In the genomic region with DNA sequence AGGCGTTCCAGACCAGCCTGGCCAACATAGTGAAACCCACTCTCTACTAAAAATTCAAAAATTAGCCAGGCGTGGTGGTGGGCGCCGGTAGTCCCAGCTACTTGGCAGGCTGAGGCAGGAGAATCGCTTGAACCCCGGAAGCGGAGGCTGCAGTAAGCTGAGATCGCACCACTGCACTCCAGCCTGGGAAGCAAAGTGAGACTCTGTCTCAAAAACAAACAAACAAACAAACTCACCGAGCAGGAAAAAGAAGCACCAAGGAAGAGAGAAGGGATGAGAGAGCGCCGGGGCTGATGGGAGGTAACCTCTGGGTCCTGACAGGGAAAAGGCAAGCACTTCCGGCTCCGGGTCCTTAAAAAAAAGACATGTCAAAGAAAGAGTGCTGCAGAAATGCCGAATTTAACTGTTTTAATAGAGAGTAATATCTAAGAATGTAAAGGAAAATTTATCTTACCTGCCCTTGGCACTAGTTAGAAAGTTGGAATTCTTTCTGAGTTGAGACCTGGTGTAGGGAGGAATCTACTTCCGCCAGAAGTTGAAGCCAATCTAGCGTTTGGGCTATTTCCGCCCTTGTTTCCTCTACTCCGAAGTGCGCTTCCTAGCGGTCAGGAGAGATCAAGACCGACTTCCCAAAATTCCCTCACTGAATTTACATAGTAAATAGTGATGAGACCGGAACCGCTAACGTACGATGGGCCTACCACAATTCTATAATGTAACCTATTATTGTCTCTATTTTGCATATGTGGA, we compare ENCODE assay signal across 1 cellular context.
A peak's percentile ranks its signal among the peaks of the same experiment; 100 is the strongest.
TF ChIP-seq lines count a peak whose summit lies in the region.

No MANE protein-coding gene starts in this region.

TF ChIP-seq in HepG2, 621 proteins besides CTCF, POLR2A, EP300 and RAD21 (continued from another document and continues in another):
- TF ChIP-seq, protein P1, sequence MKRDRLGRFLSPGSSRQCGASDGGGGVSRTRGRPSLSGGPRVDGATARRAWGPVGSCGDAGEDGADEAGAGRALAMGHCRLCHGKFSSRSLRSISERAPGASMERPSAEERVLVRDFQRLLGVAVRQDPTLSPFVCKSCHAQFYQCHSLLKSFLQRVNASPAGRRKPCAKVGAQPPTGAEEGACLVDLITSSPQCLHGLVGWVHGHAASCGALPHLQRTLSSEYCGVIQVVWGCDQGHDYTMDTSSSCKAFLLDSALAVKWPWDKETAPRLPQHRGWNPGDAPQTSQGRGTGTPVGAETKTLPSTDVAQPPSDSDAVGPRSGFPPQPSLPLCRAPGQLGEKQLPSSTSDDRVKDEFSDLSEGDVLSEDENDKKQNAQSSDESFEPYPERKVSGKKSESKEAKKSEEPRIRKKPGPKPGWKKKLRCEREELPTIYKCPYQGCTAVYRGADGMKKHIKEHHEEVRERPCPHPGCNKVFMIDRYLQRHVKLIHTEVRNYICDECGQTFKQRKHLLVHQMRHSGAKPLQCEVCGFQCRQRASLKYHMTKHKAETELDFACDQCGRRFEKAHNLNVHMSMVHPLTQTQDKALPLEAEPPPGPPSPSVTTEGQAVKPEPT (CRISPR knock-in tag; IDR thresholded peaks at IDR 0.05; ENCODE audit: low read depth): no peak
- TF ChIP-seq HOXA5 (CRISPR knock-in tag; IDR thresholded peaks at IDR 0.05) (no peak; the same call in 1 of the 2 replicates), JUN (CRISPR knock-in tag; IDR thresholded peaks at IDR 0.05) (no peak), GATAD2A (CRISPR knock-in tag; IDR thresholded peaks at IDR 0.05) (no peak), KLF12 (CRISPR knock-in tag; IDR thresholded peaks at IDR 0.05; ENCODE audit: borderline replicate concordance) (peak; percentile 81; the same call in 1 of the 2 replicates), SNRNP70 (IDR thresholded peaks at IDR 0.05; ENCODE audit: low read depth, low read length) (no peak), ISL2 (CRISPR knock-in tag; IDR thresholded peaks at IDR 0.05) (peak; percentile 54; the same call in 1 of the 2 replicates), BRD4 (CRISPR knock-in tag; IDR thresholded peaks at IDR 0.05) (0 out of 2 replicates have a peak, but pooled peaks have one; percentile 45), NAIF1 (CRISPR knock-in tag; IDR thresholded peaks at IDR 0.05; ENCODE audit: borderline replicate concordance) (no peak), WIZ (CRISPR knock-in tag; IDR thresholded peaks at IDR 0.05) (no peak), HOXA3 (CRISPR knock-in tag; IDR thresholded peaks at IDR 0.05) (no peak; the same call in 1 of the 2 replicates), ZNF34 (CRISPR knock-in tag; IDR thresholded peaks at IDR 0.05; ENCODE audit: borderline replicate concordance) (no peak), ESRRA (CRISPR knock-in tag; IDR thresholded peaks at IDR 0.05; ENCODE audit: low read depth) (0 out of 2 replicates have a peak, but pooled peaks have one; percentile 12), ARNT2 (CRISPR knock-in tag; IDR thresholded peaks at IDR 0.05; ENCODE audit: low read depth) (0 out of 2 replicates have a peak, but pooled peaks have one; percentile 28), PITX1 (CRISPR knock-in tag; IDR thresholded peaks at IDR 0.05) (no peak), RORA (CRISPR knock-in tag; IDR thresholded peaks at IDR 0.05) (no peak), ZBTB21 (CRISPR knock-in tag; IDR thresholded peaks at IDR 0.05) (no peak), NCOA5 (CRISPR knock-in tag; IDR thresholded peaks at IDR 0.05) (no peak), ZNF552 (CRISPR knock-in tag; IDR thresholded peaks at IDR 0.05; ENCODE audit: borderline replicate concordance) (no peak), XRCC5 (optimal IDR thresholded peaks at IDR 0.05; ENCODE audit: low read length) (peak; percentile 67), BORCS8-MEF2B (CRISPR knock-in tag; IDR thresholded peaks at IDR 0.05) (no peak; the same call in 1 of the 2 replicates), ZNF670 (CRISPR knock-in tag; IDR thresholded peaks at IDR 0.05; ENCODE audit: borderline replicate concordance) (0 out of 2 replicates have a peak, but pooled peaks have one; percentile 34), ZNF616 (CRISPR knock-in tag; IDR thresholded peaks at IDR 0.05; ENCODE audit: low read depth) (no peak), SYNCRIP (IDR thresholded peaks at IDR 0.05; ENCODE audit: insufficient read depth, low read depth, low read length) (no peak), CREM (IDR thresholded peaks at IDR 0.05) (peak; percentile 86), CREM (CRISPR knock-in tag; IDR thresholded peaks at IDR 0.05) (no peak), ZNF772 (CRISPR knock-in tag; IDR thresholded peaks at IDR 0.05) (peak; percentile 79; the same call in 1 of the 2 replicates), MXI1 (IDR thresholded peaks at IDR 0.05; ENCODE audit: borderline replicate concordance, low read depth, low read length) (peak; percentile 34; the same call in 1 of the 3 replicates), MYC (CRISPR knock-in tag; IDR thresholded peaks at IDR 0.05; ENCODE audit: borderline replicate concordance) (no peak), NR2C2 (CRISPR knock-in tag; IDR thresholded peaks at IDR 0.05; ENCODE audit: borderline replicate concordance) (peak; percentile 98), SP5 (CRISPR knock-in tag; IDR thresholded peaks at IDR 0.05; ENCODE audit: borderline replicate concordance, low read depth) (no peak), NFKBIZ (CRISPR knock-in tag; IDR thresholded peaks at IDR 0.05) (no peak), ZBTB7B (CRISPR knock-in tag; IDR thresholded peaks at IDR 0.05) (no peak), HDAC6 (IDR thresholded peaks at IDR 0.05; ENCODE audit: low read depth, low read length) (no peak), EED (CRISPR knock-in tag; IDR thresholded peaks at IDR 0.05) (no peak), ZNF605 (CRISPR knock-in tag; IDR thresholded peaks at IDR 0.05) (no peak), TSC22D2 (CRISPR knock-in tag; IDR thresholded peaks at IDR 0.05; ENCODE audit: borderline replicate concordance) (no peak), ZNF883 (CRISPR knock-in tag; IDR thresholded peaks at IDR 0.05; ENCODE audit: not compliant biosample characterization) (no peak), AGO1 (IDR thresholded peaks at IDR 0.05; ENCODE audit: low read depth, low read length, poor library complexity, severe bottlenecking) (no peak), NFKB2 (CRISPR knock-in tag; IDR thresholded peaks at IDR 0.05; ENCODE audit: borderline replicate concordance) (peak; percentile 44), ZNF17 (CRISPR knock-in tag; IDR thresholded peaks at IDR 0.05) (no peak)
- TF ChIP-seq, protein P2, sequence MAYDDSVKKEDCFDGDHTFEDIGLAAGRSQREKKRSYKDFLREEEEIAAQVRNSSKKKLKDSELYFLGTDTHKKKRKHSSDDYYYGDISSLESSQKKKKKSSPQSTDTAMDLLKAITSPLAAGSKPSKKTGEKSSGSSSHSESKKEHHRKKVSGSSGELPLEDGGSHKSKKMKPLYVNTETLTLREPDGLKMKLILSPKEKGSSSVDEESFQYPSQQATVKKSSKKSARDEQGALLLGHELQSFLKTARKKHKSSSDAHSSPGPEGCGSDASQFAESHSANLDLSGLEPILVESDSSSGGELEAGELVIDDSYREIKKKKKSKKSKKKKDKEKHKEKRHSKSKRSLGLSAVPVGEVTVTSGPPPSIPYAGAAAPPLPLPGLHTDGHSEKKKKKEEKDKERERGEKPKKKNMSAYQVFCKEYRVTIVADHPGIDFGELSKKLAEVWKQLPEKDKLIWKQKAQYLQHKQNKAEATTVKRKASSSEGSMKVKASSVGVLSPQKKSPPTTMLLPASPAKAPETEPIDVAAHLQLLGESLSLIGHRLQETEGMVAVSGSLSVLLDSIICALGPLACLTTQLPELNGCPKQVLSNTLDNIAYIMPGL (CRISPR knock-in tag; IDR thresholded peaks at IDR 0.05; ENCODE audit: borderline replicate concordance in 1 of 2, low read depth in 1 of 2): peak; percentile 43 to 51; a peak in 3 of 4 replicates
- TF ChIP-seq, protein P3, sequence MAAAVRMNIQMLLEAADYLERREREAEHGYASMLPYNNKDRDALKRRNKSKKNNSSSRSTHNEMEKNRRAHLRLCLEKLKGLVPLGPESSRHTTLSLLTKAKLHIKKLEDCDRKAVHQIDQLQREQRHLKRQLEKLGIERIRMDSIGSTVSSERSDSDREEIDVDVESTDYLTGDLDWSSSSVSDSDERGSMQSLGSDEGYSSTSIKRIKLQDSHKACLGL (CRISPR knock-in tag; IDR thresholded peaks at IDR 0.05): no peak
- TF ChIP-seq, protein P4, sequence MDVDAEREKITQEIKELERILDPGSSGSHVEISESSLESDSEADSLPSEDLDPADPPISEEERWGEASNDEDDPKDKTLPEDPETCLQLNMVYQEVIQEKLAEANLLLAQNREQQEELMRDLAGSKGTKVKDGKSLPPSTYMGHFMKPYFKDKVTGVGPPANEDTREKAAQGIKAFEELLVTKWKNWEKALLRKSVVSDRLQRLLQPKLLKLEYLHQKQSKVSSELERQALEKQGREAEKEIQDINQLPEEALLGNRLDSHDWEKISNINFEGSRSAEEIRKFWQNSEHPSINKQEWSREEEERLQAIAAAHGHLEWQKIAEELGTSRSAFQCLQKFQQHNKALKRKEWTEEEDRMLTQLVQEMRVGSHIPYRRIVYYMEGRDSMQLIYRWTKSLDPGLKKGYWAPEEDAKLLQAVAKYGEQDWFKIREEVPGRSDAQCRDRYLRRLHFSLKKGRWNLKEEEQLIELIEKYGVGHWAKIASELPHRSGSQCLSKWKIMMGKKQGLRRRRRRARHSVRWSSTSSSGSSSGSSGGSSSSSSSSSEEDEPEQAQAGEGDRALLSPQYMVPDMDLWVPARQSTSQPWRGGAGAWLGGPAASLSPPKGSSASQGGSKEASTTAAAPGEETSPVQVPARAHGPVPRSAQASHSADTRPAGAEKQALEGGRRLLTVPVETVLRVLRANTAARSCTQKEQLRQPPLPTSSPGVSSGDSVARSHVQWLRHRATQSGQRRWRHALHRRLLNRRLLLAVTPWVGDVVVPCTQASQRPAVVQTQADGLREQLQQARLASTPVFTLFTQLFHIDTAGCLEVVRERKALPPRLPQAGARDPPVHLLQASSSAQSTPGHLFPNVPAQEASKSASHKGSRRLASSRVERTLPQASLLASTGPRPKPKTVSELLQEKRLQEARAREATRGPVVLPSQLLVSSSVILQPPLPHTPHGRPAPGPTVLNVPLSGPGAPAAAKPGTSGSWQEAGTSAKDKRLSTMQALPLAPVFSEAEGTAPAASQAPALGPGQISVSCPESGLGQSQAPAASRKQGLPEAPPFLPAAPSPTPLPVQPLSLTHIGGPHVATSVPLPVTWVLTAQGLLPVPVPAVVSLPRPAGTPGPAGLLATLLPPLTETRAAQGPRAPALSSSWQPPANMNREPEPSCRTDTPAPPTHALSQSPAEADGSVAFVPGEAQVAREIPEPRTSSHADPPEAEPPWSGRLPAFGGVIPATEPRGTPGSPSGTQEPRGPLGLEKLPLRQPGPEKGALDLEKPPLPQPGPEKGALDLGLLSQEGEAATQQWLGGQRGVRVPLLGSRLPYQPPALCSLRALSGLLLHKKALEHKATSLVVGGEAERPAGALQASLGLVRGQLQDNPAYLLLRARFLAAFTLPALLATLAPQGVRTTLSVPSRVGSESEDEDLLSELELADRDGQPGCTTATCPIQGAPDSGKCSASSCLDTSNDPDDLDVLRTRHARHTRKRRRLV (CRISPR knock-in tag; IDR thresholded peaks at IDR 0.05): peak; percentile 99
- TF ChIP-seq, protein P5, sequence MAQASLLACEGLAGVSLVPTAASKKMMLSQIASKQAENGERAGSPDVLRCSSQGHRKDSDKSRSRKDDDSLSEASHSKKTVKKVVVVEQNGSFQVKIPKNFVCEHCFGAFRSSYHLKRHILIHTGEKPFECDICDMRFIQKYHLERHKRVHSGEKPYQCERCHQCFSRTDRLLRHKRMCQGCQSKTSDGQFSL (CRISPR knock-in tag; IDR thresholded peaks at IDR 0.05): no peak
- TF ChIP-seq, protein P6, sequence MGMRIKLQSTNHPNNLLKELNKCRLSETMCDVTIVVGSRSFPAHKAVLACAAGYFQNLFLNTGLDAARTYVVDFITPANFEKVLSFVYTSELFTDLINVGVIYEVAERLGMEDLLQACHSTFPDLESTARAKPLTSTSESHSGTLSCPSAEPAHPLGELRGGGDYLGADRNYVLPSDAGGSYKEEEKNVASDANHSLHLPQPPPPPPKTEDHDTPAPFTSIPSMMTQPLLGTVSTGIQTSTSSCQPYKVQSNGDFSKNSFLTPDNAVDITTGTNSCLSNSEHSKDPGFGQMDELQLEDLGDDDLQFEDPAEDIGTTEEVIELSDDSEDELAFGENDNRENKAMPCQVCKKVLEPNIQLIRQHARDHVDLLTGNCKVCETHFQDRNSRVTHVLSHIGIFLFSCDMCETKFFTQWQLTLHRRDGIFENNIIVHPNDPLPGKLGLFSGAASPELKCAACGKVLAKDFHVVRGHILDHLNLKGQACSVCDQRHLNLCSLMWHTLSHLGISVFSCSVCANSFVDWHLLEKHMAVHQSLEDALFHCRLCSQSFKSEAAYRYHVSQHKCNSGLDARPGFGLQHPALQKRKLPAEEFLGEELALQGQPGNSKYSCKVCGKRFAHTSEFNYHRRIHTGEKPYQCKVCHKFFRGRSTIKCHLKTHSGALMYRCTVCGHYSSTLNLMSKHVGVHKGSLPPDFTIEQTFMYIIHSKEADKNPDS (CRISPR knock-in tag; IDR thresholded peaks at IDR 0.05): no peak
- TF ChIP-seq, protein P7, sequence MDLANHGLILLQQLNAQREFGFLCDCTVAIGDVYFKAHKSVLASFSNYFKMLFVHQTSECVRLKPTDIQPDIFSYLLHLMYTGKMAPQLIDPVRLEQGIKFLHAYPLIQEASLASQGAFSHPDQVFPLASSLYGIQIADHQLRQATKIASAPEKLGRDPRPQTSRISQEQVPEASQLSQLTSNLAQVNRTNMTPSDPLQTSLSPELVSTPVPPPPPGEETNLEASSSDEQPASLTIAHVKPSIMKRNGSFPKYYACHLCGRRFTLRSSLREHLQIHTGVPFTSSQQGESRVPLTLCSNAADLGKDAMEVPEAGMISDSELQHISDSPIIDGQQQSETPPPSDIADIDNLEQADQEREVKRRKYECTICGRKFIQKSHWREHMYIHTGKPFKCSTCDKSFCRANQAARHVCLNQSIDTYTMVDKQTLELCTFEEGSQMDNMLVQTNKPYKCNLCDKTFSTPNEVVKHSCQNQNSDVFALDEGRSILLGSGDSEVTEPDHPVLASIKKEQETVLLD (CRISPR knock-in tag; IDR thresholded peaks at IDR 0.05; ENCODE audit: low read depth): no peak
- TF ChIP-seq, protein P8, sequence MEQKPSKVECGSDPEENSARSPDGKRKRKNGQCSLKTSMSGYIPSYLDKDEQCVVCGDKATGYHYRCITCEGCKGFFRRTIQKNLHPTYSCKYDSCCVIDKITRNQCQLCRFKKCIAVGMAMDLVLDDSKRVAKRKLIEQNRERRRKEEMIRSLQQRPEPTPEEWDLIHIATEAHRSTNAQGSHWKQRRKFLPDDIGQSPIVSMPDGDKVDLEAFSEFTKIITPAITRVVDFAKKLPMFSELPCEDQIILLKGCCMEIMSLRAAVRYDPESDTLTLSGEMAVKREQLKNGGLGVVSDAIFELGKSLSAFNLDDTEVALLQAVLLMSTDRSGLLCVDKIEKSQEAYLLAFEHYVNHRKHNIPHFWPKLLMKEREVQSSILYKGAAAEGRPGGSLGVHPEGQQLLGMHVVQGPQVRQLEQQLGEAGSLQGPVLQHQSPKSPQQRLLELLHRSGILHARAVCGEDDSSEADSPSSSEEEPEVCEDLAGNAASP (CRISPR knock-in tag; IDR thresholded peaks at IDR 0.05; ENCODE audit: borderline replicate concordance): no peak
- TF ChIP-seq, protein P9, sequence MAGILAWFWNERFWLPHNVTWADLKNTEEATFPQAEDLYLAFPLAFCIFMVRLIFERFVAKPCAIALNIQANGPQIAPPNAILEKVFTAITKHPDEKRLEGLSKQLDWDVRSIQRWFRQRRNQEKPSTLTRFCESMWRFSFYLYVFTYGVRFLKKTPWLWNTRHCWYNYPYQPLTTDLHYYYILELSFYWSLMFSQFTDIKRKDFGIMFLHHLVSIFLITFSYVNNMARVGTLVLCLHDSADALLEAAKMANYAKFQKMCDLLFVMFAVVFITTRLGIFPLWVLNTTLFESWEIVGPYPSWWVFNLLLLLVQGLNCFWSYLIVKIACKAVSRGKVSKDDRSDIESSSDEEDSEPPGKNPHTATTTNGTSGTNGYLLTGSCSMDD (CRISPR knock-in tag; IDR thresholded peaks at IDR 0.05): no peak
